Comparison of ENCODE assay signal across 8 cellular contexts in genomic region chr17:79874329-79874981, GRCh38. TPM values are rescaled to one million over a fixed set of nuclear protein-coding genes. Genes with fewer than 3 reads are reported as not detected.
DNase-seq lines count a peak whose midpoint lies in the region; ATAC-seq and TF ChIP-seq lines count a peak whose summit lies in the region.

No MANE protein-coding gene starts in this region.

- ATAC-seq in stimulated activated naive CD8-positive, alpha-beta T cell treated with anti-CD3 and anti-CD28 coated beads, Interleukin-15, Interleukin-2, amounts not matched to agents 100 U/mL and 50 U/mL, for 24 hours: peak; percentile 61

- DNase-seq in NCI-H2196 (lab: John Stamatoyannopoulos, UW; ENCODE audit: unreplicated experiment) (peak; percentile 35), NCI-H2196 treated with DMSO at 0.1 percent for 48 hours (lab: John Stamatoyannopoulos, UW; ENCODE audit: unreplicated experiment) (no peak), SK-N-DZ (ENCODE audit: low spot score) (peak; percentile 56), fibroblast of pulmonary artery (ENCODE audit: low read depth) (peak; percentile 42), suprapubic skin (ENCODE audit: low spot score in 2 of 2) (no peak), NK-92 (lab: John Stamatoyannopoulos, UW; ENCODE audit: unreplicated experiment) (no peak)
- DNase-seq in stimulated activated naive CD8-positive, alpha-beta T cell treated with anti-CD3 and anti-CD28 coated beads, Interleukin-15, Interleukin-2, amounts not matched to agents 100 U/mL and 50 U/mL, for 24 hours: peak; percentile 22

- POLR2A ChIA-PET in HEK293 (lab: Yijun Ruan, JAX): no interaction called here

- no peak for TF ChIP-seq POLR2A in suprapubic skin (IDR thresholded peaks at IDR 0.05)

- peaks cover 11% of the 10 kb centered on the region for H3K27me3 ChIP-seq in suprapubic skin

- no peaks in the 10 kb centered on the region for H3K36me3 ChIP-seq in HEK293 (ENCODE audit: control insufficient read depth in 2 of 2, insufficient read depth in 1 of 2, low read length in 2 of 2)
- no peaks in the 10 kb centered on the region for H3K36me3 ChIP-seq in suprapubic skin

- CTCF ChIA-PET in HEK293 (lab: Yijun Ruan, JAX): interaction anchor here (0.7 to 2.4 kb wide), 15 partner anchors 8 to 944 kb away, joined by 3 to 19 read pairs (median 4); no protein-coding TSS in a partner anchor

- H3K4me1 ChIP-seq in HEK293 (ENCODE audit: control insufficient read depth, insufficient read depth, low read length) (no peaks in the 10 kb centered on the region), suprapubic skin (no peaks in the 10 kb centered on the region)

- H3K27ac ChIP-seq in HEK293 (ENCODE audit: extremely low read depth, low read depth, low read length) (no peak overlapping the region), suprapubic skin (no peak overlapping the region)

- no peak for TF ChIP-seq EP300 in suprapubic skin (IDR thresholded peaks at IDR 0.05)

- WGBS in suprapubic skin: 41% methylated on average over 6 of the region's 6 CpGs

- 0 out of 2 replicates have a peak, but pooled peaks have one; percentile 50 for TF ChIP-seq CTCF in HEK293 (tag by site-specific recombination; IDR thresholded peaks at IDR 0.05)
- TF ChIP-seq CTCF in fibroblast of pulmonary artery (IDR thresholded peaks at IDR 0.05; ENCODE audit: low read length, missing control alignments): peak; percentile 61
- peak in 1 of 2 donors; percentile 39 for TF ChIP-seq CTCF in suprapubic skin (IDR thresholded peaks at IDR 0.05)

- no peak overlapping the region for H3K4me3 ChIP-seq in HEK293 (ENCODE audit: low read depth, low read length)
- no peak overlapping the region for H3K4me3 ChIP-seq in fibroblast of pulmonary artery (replicated peaks; ENCODE audit: low read depth, low read length)
- H3K4me3 ChIP-seq in suprapubic skin: no peak overlapping the region

- H3K9me3 ChIP-seq in HEK293 (ENCODE audit: control insufficient read depth, insufficient read depth, low read depth, low read length): no peaks in the 10 kb centered on the region
- no peaks in the 10 kb centered on the region for H3K9me3 ChIP-seq in suprapubic skin

TF ChIP-seq in HEK293, 187 proteins besides CTCF, POLR2A, EP300 and RAD21:
- no peak for TF ChIP-seq ZBTB11 (tag by site-specific recombination; conservative IDR thresholded peaks at IDR 0.05; ENCODE audit: low read depth)
- no peak for TF ChIP-seq ZNF280C (tag by site-specific recombination; IDR thresholded peaks at IDR 0.05)
- TF ChIP-seq MEIS1 (CRISPR knock-in tag; IDR thresholded peaks at IDR 0.05; ENCODE audit: borderline replicate concordance): no peak
- TF ChIP-seq ZIC2 (tag by site-specific recombination; IDR thresholded peaks at IDR 0.05): no peak
- no peak for TF ChIP-seq GFI1B (tag by site-specific recombination; IDR thresholded peaks at IDR 0.05)
- no peak for TF ChIP-seq ZNF660 (tag by site-specific recombination; IDR thresholded peaks at IDR 0.05)
- TF ChIP-seq PRDM4 (tag by site-specific recombination; IDR thresholded peaks at IDR 0.05): no peak
- no peak for TF ChIP-seq ZNF324 (tag by site-specific recombination; IDR thresholded peaks at IDR 0.05)
- no peak for TF ChIP-seq ZSCAN30 (tag by site-specific recombination; IDR thresholded peaks at IDR 0.05)
- no peak for TF ChIP-seq YY1 (tag by site-specific recombination; IDR thresholded peaks at IDR 0.05)
- TF ChIP-seq ZNF677 (tag by site-specific recombination; IDR thresholded peaks at IDR 0.05): no peak
- no peak for TF ChIP-seq OVOL3 (tag by site-specific recombination; IDR thresholded peaks at IDR 0.05)
- no peak for TF ChIP-seq PBX3 (CRISPR knock-in tag; IDR thresholded peaks at IDR 0.05)
- no peak for TF ChIP-seq GLI2 (tag by site-specific recombination; IDR thresholded peaks at IDR 0.05; ENCODE audit: borderline replicate concordance, low read depth)
- TF ChIP-seq ZNF354C (tag by site-specific recombination; IDR thresholded peaks at IDR 0.05; ENCODE audit: borderline replicate concordance, low read depth): no peak
- no peak for TF ChIP-seq TRIM28 (IDR thresholded peaks at IDR 0.05; ENCODE audit: borderline replicate concordance, low read length)
- TF ChIP-seq ZBTB6 (tag by site-specific recombination; IDR thresholded peaks at IDR 0.05): no peak
- no peak for TF ChIP-seq KLF8 (tag by site-specific recombination; IDR thresholded peaks at IDR 0.05)

RNA-seq across cellular contexts. Expression of gene CBX4, which starts 35.2 kb away (rescaled TPM):
- polyA plus RNA-seq in SK-N-DZ (2014; cell fraction: cytosol; rRNA removed): 9.9 and 14.1 TPM in 2 replicates
- 25.6 and 26.8 TPM in 2 replicates for polyA plus RNA-seq in SK-N-DZ (2014; cell fraction: nucleus; rRNA removed)
- 10 to 100 TPM; 33.0 to 47.7 (median 38.0) TPM for total RNA-seq in suprapubic skin

Comparison
In these comparisons a context has a peak if more than half of its experiments do, and no peak if none do; other contexts are left out.
1. DNase-seq: peak in NCI-H2196 (single experiment), SK-N-DZ (single experiment), fibroblast of pulmonary artery (single experiment) and stimulated activated naive CD8-positive, alpha-beta T cell treated with anti-CD3 and anti-CD28 coated beads, Interleukin-15, Interleukin-2, amounts not matched to agents 100 U/mL and 50 U/mL, for 24 hours (single experiment); none in NCI-H2196 treated with DMSO at 0.1 percent for 48 hours (single experiment), suprapubic skin (0 of 2) and NK-92 (single experiment).